Comparison of ENCODE assay signal across 15 cellular contexts in genomic region chr12:29611906-29612305, GRCh38.
DNase-seq lines count a peak whose midpoint lies in the region; ATAC-seq and TF ChIP-seq lines count a peak whose summit lies in the region.
"Had no signal": no experiment of that assay in that cellular context is flagged by ENCODE, and none has a peak within 500 bp of the region (broad histone marks: within the 10 kb centered on the region; RNA-seq: fewer than 3 reads in every experiment).

No MANE protein-coding gene starts in this region.

- H3K27me3 Mint-ChIP-seq in chondrocyte (ENCODE audit: low read depth) = no peaks in the 10 kb centered on the region
- no peaks in the 10 kb centered on the region for H3K27me3 Mint-ChIP-seq in stimulated activated naive B cell treated with anti-CD40 and anti-IgM and Interleukin-4, amounts not matched to agents 10 μg/mL and 1 μg/mL and 100 μg/mL, for 72 hours

- H3K4me1 Mint-ChIP-seq in chondrocyte (ENCODE audit: low read depth) = peaks cover 23% of the 10 kb centered on the region
- H3K4me1 Mint-ChIP-seq in stimulated activated naive B cell treated with anti-CD40 and anti-IgM and Interleukin-4, amounts not matched to agents 10 μg/mL and 1 μg/mL and 100 μg/mL, for 72 hours = no peaks in the 10 kb centered on the region
- H3K4me1 Mint-ChIP-seq: neural crest cell had no signal

- H3K27ac ChIP-seq in lung (ENCODE audit: low read depth in 1 of 2, low read length in 1 of 2) = no peak overlapping the region
- no peak overlapping the region for H3K27ac ChIP-seq in uterus
- H3K27ac ChIP-seq in esophagus muscularis mucosa (replicated peaks in 1 of 4) = no peak overlapping the region
- H3K27ac ChIP-seq: SJCRH30, spleen, testis had no signal

- peak; percentile 26 for TF ChIP-seq CTCF in chondrocyte (IDR thresholded peaks at IDR 0.05)
- no peak for TF ChIP-seq CTCF in lung (IDR thresholded peaks at IDR 0.05; ENCODE audit: control extremely low read depth, extremely low read depth)
- no peak for TF ChIP-seq CTCF in uterus (IDR thresholded peaks at IDR 0.05)
- no peak for TF ChIP-seq CTCF in esophagus muscularis mucosa (IDR thresholded peaks at IDR 0.05)

- H3K27ac Mint-ChIP-seq in chondrocyte (ENCODE audit: unreplicated experiment) = peak overlapping the region; percentile 69
- no peak overlapping the region for H3K27ac Mint-ChIP-seq in stimulated activated naive B cell treated with anti-CD40 and anti-IgM and Interleukin-4, amounts not matched to agents 10 μg/mL and 1 μg/mL and 100 μg/mL, for 72 hours

- H3K4me3 ChIP-seq in lung = no peak overlapping the region
- H3K4me3 ChIP-seq in uterus = no peak overlapping the region
- H3K4me3 ChIP-seq in esophagus muscularis mucosa = no peak overlapping the region
- H3K4me3 ChIP-seq: SJCRH30, spleen, testis had no signal

- no peak for TF ChIP-seq EP300 in esophagus muscularis mucosa (IDR thresholded peaks at IDR 0.05)

- H3K4me1 ChIP-seq in lung (ENCODE audit: control insufficient read depth in 2 of 2, insufficient read depth in 2 of 2, low read length in 2 of 2) = peaks cover 4 to 6% of the 10 kb centered on the region in 2 donors
- H3K4me1 ChIP-seq in uterus = no peaks in the 10 kb centered on the region
- peaks cover 23 to 36% (median 31%) of the 10 kb centered on the region in 4 donors for H3K4me1 ChIP-seq in esophagus muscularis mucosa
- H3K4me1 ChIP-seq: testis had no signal

- ATAC-seq in lung (ENCODE audit: insufficient read depth, low FRiP score) = peak; percentile 11
- ATAC-seq in GM19351 (IDR thresholded peaks at IDR 0.05; ENCODE audit: unreplicated experiment) = no peak
- ATAC-seq in stimulated activated naive B cell treated with anti-CD40 and anti-IgM and Interleukin-4, amounts not matched to agents 10 μg/mL and 1 μg/mL and 100 μg/mL, for 72 hours (replicated peaks) = no peak

- H3K9me3 Mint-ChIP-seq in chondrocyte (ENCODE audit: low read depth) = peaks cover 5% of the 10 kb centered on the region
- peaks cover under 1 to 3% of the 10 kb centered on the region in 2 donors for H3K9me3 Mint-ChIP-seq in stimulated activated naive B cell treated with anti-CD40 and anti-IgM and Interleukin-4, amounts not matched to agents 10 μg/mL and 1 μg/mL and 100 μg/mL, for 72 hours
- H3K9me3 Mint-ChIP-seq: neural crest cell had no signal

- intact Hi-C loops in uterus (cut with DNase I; ENCODE audit: low total_unique reads) (no loop called here), esophagus muscularis mucosa (cut with DNase I) (no loop called here)

- H3K4me3 Mint-ChIP-seq in chondrocyte (ENCODE audit: unreplicated experiment) = no peak overlapping the region
- no peak overlapping the region for H3K4me3 Mint-ChIP-seq in stimulated activated naive B cell treated with anti-CD40 and anti-IgM and Interleukin-4, amounts not matched to agents 10 μg/mL and 1 μg/mL and 100 μg/mL, for 72 hours
- H3K4me3 Mint-ChIP-seq: neural crest cell had no signal

- no peaks in the 10 kb centered on the region for H3K27me3 ChIP-seq in lung (ENCODE audit: control insufficient read depth, insufficient read depth)
- no peaks in the 10 kb centered on the region for H3K27me3 ChIP-seq in uterus
- H3K27me3 ChIP-seq in esophagus muscularis mucosa = no peaks in the 10 kb centered on the region
- H3K27me3 ChIP-seq: SJCRH30, spleen, testis had no signal

- H3K36me3 Mint-ChIP-seq in chondrocyte (ENCODE audit: low read depth) = peaks cover 18% of the 10 kb centered on the region
- no peaks in the 10 kb centered on the region for H3K36me3 Mint-ChIP-seq in stimulated activated naive B cell treated with anti-CD40 and anti-IgM and Interleukin-4, amounts not matched to agents 10 μg/mL and 1 μg/mL and 100 μg/mL, for 72 hours

- WGBS in lung, 2 donors = 60 to 63% methylated on average over 3 of the region's 3 CpGs
- WGBS in esophagus muscularis mucosa = 58% methylated on average over 3 of the region's 3 CpGs

- TF ChIP-seq POLR2A in uterus (IDR thresholded peaks at IDR 0.05) = no peak
- no peak for TF ChIP-seq POLR2A in esophagus muscularis mucosa (IDR thresholded peaks at IDR 0.05; ENCODE audit: low read depth)

- DNase-seq in AG20443 (ENCODE audit: low spot score) (peak; percentile 39), HT1080 (ENCODE audit: low read depth) (peak; percentile 46), chondrocyte (ENCODE audit: low spot score) (no peak), lung (ENCODE audit: low spot score) (no peak), uterus (no peak), esophagus muscularis mucosa (ENCODE audit: extremely low spot score) (no peak)
- DNase-seq in stimulated activated naive B cell treated with anti-CD40 and anti-IgM and Interleukin-4, amounts not matched to agents 10 μg/mL and 1 μg/mL and 100 μg/mL, for 72 hours = no peak
- DNase-seq: cortex of kidney; NCI-H1930; NK-92 treated with Interleukin-12 subunit alpha and Interleukin-12 subunit beta, amount 100 ng/mL, for 24 hours; SJCRH30; spleen; testis had no signal

- peaks cover 0 to 6% of the 10 kb centered on the region in 2 donors for H3K9me3 ChIP-seq in lung (ENCODE audit: control insufficient read depth in 2 of 2, insufficient read depth in 1 of 2, low read length in 1 of 2)
- H3K9me3 ChIP-seq in uterus = no peaks in the 10 kb centered on the region
- H3K9me3 ChIP-seq in esophagus muscularis mucosa = no peaks in the 10 kb centered on the region
- H3K9me3 ChIP-seq: SJCRH30, spleen, testis had no signal

- H3K36me3 ChIP-seq in lung (ENCODE audit: control insufficient read depth in 2 of 2, insufficient read depth in 2 of 2, low read length in 2 of 2) (peaks cover 0 to 4% of the 10 kb centered on the region in 2 donors), uterus (no peaks in the 10 kb centered on the region), esophagus muscularis mucosa (peaks cover 0 to 13% (median 0%) of the 10 kb centered on the region in 4 donors)

Comparison
In these comparisons a context has a peak if more than half of its experiments do, and no peak if none do; other contexts are left out.
1. DNase-seq: peak in AG20443 (single experiment) and HT1080 (single experiment); none in chondrocyte (single experiment), lung (single experiment), uterus (0 of 2), stimulated activated naive B cell treated with anti-CD40 and anti-IgM and Interleukin-4, amounts not matched to agents 10 μg/mL and 1 μg/mL and 100 μg/mL, for 72 hours (single experiment) and esophagus muscularis mucosa (single experiment).